Comparison of ENCODE assay signal across 8 cellular contexts in genomic region chrX:57910287-57910912, GRCh38. TPM values are rescaled to one million over a fixed set of nuclear protein-coding genes. Genes with fewer than 3 reads are reported as not detected.
DNase-seq lines count a peak whose midpoint lies in the region; ATAC-seq and TF ChIP-seq lines count a peak whose summit lies in the region.
"Not testable (repeated sequence)": the region's sequence is repeated elsewhere in the genome, so short reads cannot be mapped to it uniquely, and the experiment has no call there.

Gene ZXDA (minus strand): TSS chrX:57910458. CDS start chrX:57910420, 38 bp downstream.

- peak; percentile 3 for DNase-seq in GM12865 (ENCODE audit: low read depth)
- not testable (repeated sequence) for DNase-seq in Peyer's patch; ascending aorta (ENCODE audit: low spot score in 2 of 2); thyroid gland
- DNase-seq in foreskin keratinocyte: peak; percentile 22 to 43
- peak; percentile 23 for DNase-seq in naive B cell

- not testable (repeated sequence) for H3K9me3 ChIP-seq in Peyer's patch, ascending aorta, thyroid gland

- H3K4me1 ChIP-seq in Peyer's patch, ascending aorta, foreskin keratinocyte, thyroid gland: not testable (repeated sequence)

- peak within 1 kb of the TSS; percentile 84 to 98 (median 90) for H3K27ac Mint-ChIP-seq in naive B cell

- intact Hi-C loops in ascending aorta (cut with DNase I): loop anchor here (2.0 to 10.0 kb wide), 2 partner anchors 318 to 1096 kb away; partner anchors contain the start of gene ZXDB
- intact Hi-C loops in thyroid gland (cut with DNase I): not testable (repeated sequence)

- peak within 1 kb of the TSS; percentile 51 for H3K4me3 ChIP-seq in GM12865 (ENCODE audit: low read depth, low read length)
- H3K4me3 ChIP-seq in Peyer's patch: peak within 1 kb of the TSS; percentile 49 to 64 (median 57)
- peak within 1 kb of the TSS; percentile 50 to 77 for H3K4me3 ChIP-seq in ascending aorta
- H3K4me3 ChIP-seq in thyroid gland (replicated peaks in 1 of 3): peak within 1 kb of the TSS in 2 of 3 donors; percentile 30 to 42

- TF ChIP-seq POLR2A in Peyer's patch (IDR thresholded peaks at IDR 0.05); thyroid gland (IDR thresholded peaks at IDR 0.05): not testable (repeated sequence)

- H3K4me1 Mint-ChIP-seq in naive B cell: peaks cover 4 to 34% (median 12%) of the 10 kb centered on the region in 3 donors

- not testable (repeated sequence) for H3K9me3 Mint-ChIP-seq in naive B cell

- H3K27me3 Mint-ChIP-seq in naive B cell: not testable (repeated sequence)

- not testable (repeated sequence) for TF ChIP-seq CTCF in GM12865 (IDR thresholded peaks at IDR 0.05; ENCODE audit: insufficient read depth, low read depth, low read length, missing control alignments); Peyer's patch (IDR thresholded peaks at IDR 0.05); ascending aorta (IDR thresholded peaks at IDR 0.05); foreskin keratinocyte (conservative IDR thresholded peaks at IDR 0.05); thyroid gland (IDR thresholded peaks at IDR 0.05)

- ATAC-seq in GM21723 (IDR thresholded peaks at IDR 0.05; ENCODE audit: unreplicated experiment): peak; percentile 69
- peak; percentile 71 for ATAC-seq in HG03432 (IDR thresholded peaks at IDR 0.05; ENCODE audit: unreplicated experiment)
- peak; percentile 84 for ATAC-seq in foreskin keratinocyte
- peak; percentile 69 for ATAC-seq in naive B cell (ENCODE audit: low read depth in 2 of 2)

- not testable (repeated sequence) for H3K36me3 Mint-ChIP-seq in naive B cell

- H3K27ac ChIP-seq in Peyer's patch (peak within 1 kb of the TSS; percentile 77 to 90 (median 88)), ascending aorta (peak within 1 kb of the TSS; percentile 90 to 97), foreskin keratinocyte (peak within 1 kb of the TSS; percentile 57), thyroid gland (peak within 1 kb of the TSS; percentile 76 to 93 (median 76))

- not testable (repeated sequence) for H3K36me3 ChIP-seq in Peyer's patch, ascending aorta, thyroid gland

- H3K4me3 Mint-ChIP-seq in naive B cell: peak within 1 kb of the TSS; percentile 72 to 92 (median 84)

- 6 to 15% methylated on average over 6 of the region's 35 CpGs for WGBS in thyroid gland, 2 donors

- H3K27me3 ChIP-seq in Peyer's patch, ascending aorta, foreskin keratinocyte, thyroid gland: not testable (repeated sequence)

RNA-seq across cellular contexts. Expression of gene ZXDA, which starts in this region (rescaled TPM):
- 1 to 10 TPM; 4.4 to 9.9 (median 6.7) TPM for total RNA-seq in Peyer's patch
- total RNA-seq in ascending aorta: 6.4 TPM
- total RNA-seq in foreskin keratinocyte: 2.4 and 2.5 TPM in 2 replicates
- 0.34 and 0.36 TPM in 2 replicates for polyA plus RNA-seq in foreskin keratinocyte
- polyA plus RNA-seq in naive B cell (ENCODE audit: low read depth in 6 of 6): 1 to 10 TPM in 5 of 6 donors, under 1 TPM in 1; 0.10 to 8.9 (median 6.3) TPM
- 10 to 100 TPM; 10.9 to 16.3 (median 12.2) TPM for total RNA-seq in thyroid gland
